22 cellular contexts compared by ENCODE assay signal in genomic region chr5:998276-998974, GRCh38. TPM values are rescaled to one million over a fixed set of nuclear protein-coding genes. Genes with fewer than 3 reads are reported as not detected.
A peak's percentile ranks its signal among the peaks of the same experiment; 100 is the strongest.
DNase-seq lines count a peak whose midpoint lies in the region; ATAC-seq and TF ChIP-seq lines count a peak whose summit lies in the region.
"Had no signal": no experiment of that assay in that cellular context is flagged by ENCODE, and none has a peak within 500 bp of the region (broad histone marks: within the 10 kb centered on the region; RNA-seq: fewer than 3 reads in every experiment).

No MANE protein-coding gene starts in this region.

- H2AFZ ChIP-seq in hepatocyte = no peak overlapping the region
- H2AFZ ChIP-seq: GM23338 had no signal

- peak; percentile 47 for DNase-seq in activated CD8-positive, alpha-beta memory T cell treated with anti-CD3 and anti-CD28 coated beads, Interleukin-2, amount 50 U/mL, for 48 hours
- no peak for DNase-seq in activated CD8-positive, alpha-beta memory T cell treated with anti-CD3 and anti-CD28 coated beads, Interleukin-2, amount 10 ng/mL, durations not matched to agents 7 days and 5 days
- no peak for DNase-seq in hepatocyte (ENCODE audit: low spot score)
- DNase-seq in ovary = peak in 4 of 5 donors; percentile 6 to 33 (median 16)
- DNase-seq in 8988T = no peak
- DNase-seq in inferior parietal cortex (ENCODE audit: extremely low spot score) = no peak
- DNase-seq in esophagus muscularis mucosa (ENCODE audit: extremely low spot score) = no peak
- DNase-seq: activated CD8-positive, alpha-beta memory T cell treated with anti-CD3 and anti-CD28 coated beads, Interleukin-2, amount 50 U/mL, for 4 hours; activated naive CD4-positive, alpha-beta T cell; foreskin keratinocyte; NCI-H1092 treated with DMSO at 0.1 percent for 48 hours; NCI-H2081 treated with DMSO at 0.1 percent for 48 hours; NCI-H524 treated with DMSO at 0.1 percent for 48 hours; SJCRH30; T-helper 17 cell had no signal

- H3K27ac ChIP-seq in hepatocyte = peak overlapping the region; percentile 72
- H3K27ac ChIP-seq in ovary = no peak overlapping the region
- peak overlapping the region; percentile 23 for H3K27ac ChIP-seq in urinary bladder (ENCODE audit: low read depth)
- peak overlapping the region in 2 of 4 donors; percentile 17 to 23 for H3K27ac ChIP-seq in esophagus muscularis mucosa (replicated peaks in 1 of 4)
- H3K27ac ChIP-seq: coronary artery, foreskin keratinocyte, KMS-11, SJCRH30 had no signal

- WGBS in hepatocyte (ENCODE audit: low lambda C conversion rate, missing lambda C conversion rate) = 91% methylated on average over 11 of the region's 11 CpGs
- WGBS in ovary, 3 donors = 45 to 52% (median 51%) methylated on average over 11 of the region's 11 CpGs
- 78% methylated on average over 11 of the region's 11 CpGs for WGBS in urinary bladder
- WGBS in esophagus muscularis mucosa = 86% methylated on average over 11 of the region's 11 CpGs

- peaks cover 26% of the 10 kb centered on the region for H3K27me3 Mint-ChIP-seq in activated CD8-positive, alpha-beta memory T cell treated with anti-CD3 and anti-CD28 coated beads, Interleukin-2, amount 10 ng/mL, durations not matched to agents 7 days and 5 days

- H3K27me3 ChIP-seq in hepatocyte = no peaks in the 10 kb centered on the region
- no peaks in the 10 kb centered on the region for H3K27me3 ChIP-seq in ovary
- no peaks in the 10 kb centered on the region for H3K27me3 ChIP-seq in esophagus muscularis mucosa
- H3K27me3 ChIP-seq: SJCRH30 had no signal

- H3K4me3 Mint-ChIP-seq in activated CD8-positive, alpha-beta memory T cell treated with anti-CD3 and anti-CD28 coated beads, Interleukin-2, amount 10 ng/mL, durations not matched to agents 7 days and 5 days = no peak overlapping the region
- H3K4me3 Mint-ChIP-seq: CD14-positive monocyte; GM23338; natural killer cell treated with Interleukin-12 subunit alpha and Interleukin-12 subunit beta and Interleukin-15 and Interleukin-18, amount 100 ng/mL, for 72 hours; T-helper 17 cell had no signal

- H3K79me2 ChIP-seq in hepatocyte = no peaks in the 10 kb centered on the region

- no peak for ATAC-seq in activated CD8-positive, alpha-beta memory T cell treated with anti-CD3 and anti-CD28 coated beads, Interleukin-2, amount 10 ng/mL, durations not matched to agents 7 days and 5 days
- ATAC-seq: foreskin keratinocyte; GM23338; natural killer cell treated with Interleukin-12 subunit alpha and Interleukin-12 subunit beta and Interleukin-15 and Interleukin-18, amount 100 ng/mL, for 72 hours; T-helper 17 cell had no signal

- H4K20me1 ChIP-seq in hepatocyte (ENCODE audit: insufficient read depth, poor library complexity, severe bottlenecking) = no peaks in the 10 kb centered on the region

- TF ChIP-seq POLR2A in ovary (IDR thresholded peaks at IDR 0.05) (no peak), esophagus muscularis mucosa (IDR thresholded peaks at IDR 0.05; ENCODE audit: low read depth) (no peak)

- H3K4me1 ChIP-seq in hepatocyte (ENCODE audit: insufficient read depth) = peaks cover 17% of the 10 kb centered on the region
- peaks cover 14% of the 10 kb centered on the region for H3K4me1 ChIP-seq in ovary (ENCODE audit: insufficient read depth)
- H3K4me1 ChIP-seq in urinary bladder (ENCODE audit: insufficient read depth) = no peaks in the 10 kb centered on the region
- peaks cover 7 to 18% (median 15%) of the 10 kb centered on the region in 4 donors for H3K4me1 ChIP-seq in esophagus muscularis mucosa
- H3K4me1 ChIP-seq: foreskin keratinocyte had no signal

- H3K36me3 Mint-ChIP-seq in activated CD8-positive, alpha-beta memory T cell treated with anti-CD3 and anti-CD28 coated beads, Interleukin-2, amount 10 ng/mL, durations not matched to agents 7 days and 5 days = no peaks in the 10 kb centered on the region
- H3K36me3 Mint-ChIP-seq: CD14-positive monocyte; natural killer cell treated with Interleukin-12 subunit alpha and Interleukin-12 subunit beta and Interleukin-15 and Interleukin-18, amount 100 ng/mL, for 72 hours had no signal

- TF ChIP-seq EP300 in ovary (IDR thresholded peaks at IDR 0.05) = no peak
- no peak for TF ChIP-seq EP300 in esophagus muscularis mucosa (IDR thresholded peaks at IDR 0.05)

- intact Hi-C loops in ovary (cut with DNase I) (no loop called here), esophagus muscularis mucosa (cut with DNase I) (no loop called here)

- no peak for TF ChIP-seq CTCF in hepatocyte (IDR thresholded peaks at IDR 0.05; ENCODE audit: poor library complexity)
- TF ChIP-seq CTCF in ovary (IDR thresholded peaks at IDR 0.05) = no peak
- no peak for TF ChIP-seq CTCF in esophagus muscularis mucosa (IDR thresholded peaks at IDR 0.05)

- no peaks in the 10 kb centered on the region for H3K9me3 Mint-ChIP-seq in activated CD8-positive, alpha-beta memory T cell treated with anti-CD3 and anti-CD28 coated beads, Interleukin-2, amount 10 ng/mL, durations not matched to agents 7 days and 5 days (ENCODE audit: low read depth)
- H3K9me3 Mint-ChIP-seq: GM23338; natural killer cell treated with Interleukin-12 subunit alpha and Interleukin-12 subunit beta and Interleukin-15 and Interleukin-18, amount 100 ng/mL, for 72 hours had no signal

- H3K9me3 ChIP-seq in hepatocyte (ENCODE audit: low read depth) = no peaks in the 10 kb centered on the region
- no peaks in the 10 kb centered on the region for H3K9me3 ChIP-seq in ovary
- H3K9me3 ChIP-seq in esophagus muscularis mucosa = no peaks in the 10 kb centered on the region
- H3K9me3 ChIP-seq: SJCRH30 had no signal

- CTCF ChIA-PET in activated CD8-positive, alpha-beta memory T cell treated with anti-CD3 and anti-CD28 coated beads, Interleukin-2, amount 10 ng/mL, durations not matched to agents 7 days and 5 days (lab: Charles Lee) = no interaction called here

- no peak overlapping the region for H3K27ac Mint-ChIP-seq in activated CD8-positive, alpha-beta memory T cell treated with anti-CD3 and anti-CD28 coated beads, Interleukin-2, amount 10 ng/mL, durations not matched to agents 7 days and 5 days
- H3K27ac Mint-ChIP-seq: CD14-positive monocyte; GM23338; natural killer cell treated with Interleukin-12 subunit alpha and Interleukin-12 subunit beta and Interleukin-15 and Interleukin-18, amount 100 ng/mL, for 72 hours; T-helper 17 cell had no signal

- H3K36me3 ChIP-seq in hepatocyte (replicated peaks; ENCODE audit: insufficient read depth, low read depth) = no peaks in the 10 kb centered on the region
- no peaks in the 10 kb centered on the region for H3K36me3 ChIP-seq in ovary
- H3K36me3 ChIP-seq in urinary bladder (ENCODE audit: insufficient read depth) = no peaks in the 10 kb centered on the region
- no peaks in the 10 kb centered on the region for H3K36me3 ChIP-seq in esophagus muscularis mucosa
- H3K36me3 ChIP-seq: SJCRH30 had no signal

- H3K4me2 ChIP-seq in hepatocyte = no peak overlapping the region
- H3K4me2 ChIP-seq: GM23338 had no signal

- peaks cover 22% of the 10 kb centered on the region for H3K4me1 Mint-ChIP-seq in activated CD8-positive, alpha-beta memory T cell treated with anti-CD3 and anti-CD28 coated beads, Interleukin-2, amount 10 ng/mL, durations not matched to agents 7 days and 5 days

- H3K4me3 ChIP-seq in hepatocyte (no peak overlapping the region), ovary (no peak overlapping the region), urinary bladder (ENCODE audit: low read depth, low read length) (no peak overlapping the region), esophagus muscularis mucosa (no peak overlapping the region)
- H3K4me3 ChIP-seq: coronary artery, GM23338, SJCRH30 had no signal

- no peaks in the 10 kb centered on the region for H3K9me2 ChIP-seq in hepatocyte (replicated peaks; ENCODE audit: insufficient read depth)

RNA-seq across cellular contexts. Expression of gene NKD2, which starts 10.2 kb away (rescaled TPM):
- total RNA-seq in activated CD8-positive, alpha-beta memory T cell treated with anti-CD3 and anti-CD28 coated beads, Interleukin-2, amount 10 ng/mL, durations not matched to agents 7 days and 5 days = 1 to 10 TPM; 4.2 to 6.5 TPM
- 1.4 and 2.0 TPM in 2 replicates for total RNA-seq in hepatocyte
- polyA plus RNA-seq in hepatocyte = 9.1 and 10.1 TPM in 2 replicates
- total RNA-seq in ovary = 10 to 100 TPM in 1 of 7 donors, 1 to 10 TPM in 4, under 1 TPM in 2; 0.33 to 17.2 (median 1.5) TPM
- polyA plus RNA-seq in ovary = under 1 TPM in 1 of 2 donors, not detected in 1; 0.80 TPM
- 1.3 TPM for total RNA-seq in urinary bladder
- 7.5 TPM for polyA plus RNA-seq in urinary bladder
- total RNA-seq in esophagus muscularis mucosa = 1 to 10 TPM; 3.0 to 6.6 (median 5.4) TPM
- total RNA-seq: endothelial cell of umbilical vein, SJCRH30, T-helper 17 cell had no signal
- polyA plus RNA-seq: CD14-positive monocyte, foreskin keratinocyte had no signal

Comparison
In these comparisons a context has a peak if more than half of its experiments do, and no peak if none do; other contexts are left out.
1. DNase-seq: peak in activated CD8-positive, alpha-beta memory T cell treated with anti-CD3 and anti-CD28 coated beads, Interleukin-2, amount 50 U/mL, for 48 hours (single experiment) and ovary (4 of 5); none in activated CD8-positive, alpha-beta memory T cell treated with anti-CD3 and anti-CD28 coated beads, Interleukin-2, amount 10 ng/mL, durations not matched to agents 7 days and 5 days (single experiment), hepatocyte (single experiment), 8988T (single experiment), inferior parietal cortex (single experiment) and esophagus muscularis mucosa (single experiment).
2. H3K27ac ChIP-seq: peak in hepatocyte (single experiment) and urinary bladder (single experiment); none in ovary (0 of 2).